Comparison of ENCODE assay signal across 10 cellular contexts in the genomic region with DNA sequence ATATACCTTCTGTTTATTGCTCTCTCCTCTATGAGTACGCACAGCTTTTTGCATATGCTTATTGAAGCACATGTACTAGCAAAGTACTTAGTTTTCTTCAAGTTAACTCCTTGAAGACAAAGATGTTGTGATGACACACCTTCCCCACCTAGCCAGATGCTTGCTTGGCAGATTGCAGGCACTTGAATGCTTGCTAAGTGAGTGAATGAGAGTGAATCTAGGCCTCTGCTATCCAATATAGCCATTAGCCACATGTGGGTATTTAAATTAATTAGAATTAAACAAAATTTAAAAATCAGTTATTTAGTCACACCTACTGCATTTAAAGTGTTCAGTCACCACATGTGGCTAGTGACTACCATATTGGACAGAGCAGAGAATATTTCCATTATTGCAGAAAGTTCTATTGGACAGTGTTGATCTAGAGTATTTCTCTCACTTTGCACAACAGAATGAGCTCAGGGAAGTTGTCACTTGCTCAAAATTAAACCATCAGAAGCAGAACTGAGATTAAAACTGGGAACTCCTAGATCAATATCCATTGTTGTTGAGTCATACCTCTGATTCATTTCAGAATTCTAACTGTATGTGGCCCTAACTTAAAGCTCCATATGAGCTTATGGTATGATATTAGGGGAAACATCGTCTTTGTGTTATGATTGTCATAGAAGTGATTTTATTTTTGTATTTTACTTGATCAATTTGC. TPM values are rescaled to one million over a fixed set of nuclear protein-coding genes. Genes with fewer than 3 reads are reported as not detected.
DNase-seq lines count a peak whose midpoint lies in the region; ATAC-seq, FAIRE-seq and TF ChIP-seq lines count a peak whose summit lies in the region.
"Had no signal": no experiment of that assay in that cellular context is flagged by ENCODE, and none has a peak within 500 bp of the region (broad histone marks: within the 10 kb centered on the region; RNA-seq: fewer than 3 reads in every experiment).

No MANE protein-coding gene starts in this region.

- H3K4me1 ChIP-seq in PC-3 (ENCODE audit: insufficient read depth, low read length) (no peaks in the 10 kb centered on the region), OCI-LY7 (ENCODE audit: insufficient read depth, low read length, poor library complexity, severe bottlenecking) (peaks cover 7% of the 10 kb centered on the region), kidney (ENCODE audit: control insufficient read depth in 1 of 2, insufficient read depth in 1 of 2, low read depth in 1 of 2, low read length in 2 of 2) (no peaks in the 10 kb centered on the region), Karpas-422 (ENCODE audit: low read length) (no peaks in the 10 kb centered on the region)

- DNase-seq in GM10266 (ENCODE audit: extremely low spot score) (peak; percentile 52), PC-3 (peak; percentile 31), OCI-LY7 (ENCODE audit: low spot score) (no peak), endothelial cell (ENCODE audit: low spot score) (no peak), kidney (no peak), Karpas-422 (no peak)
- DNase-seq: NCI-H1930 had no signal

- no peak for FAIRE-seq in kidney (lab: Jason Lieb, UNC)
- FAIRE-seq: H1 had no signal

- no peaks in the 10 kb centered on the region for H3K9me2 ChIP-seq in PC-3 (replicated peaks; ENCODE audit: low read length)
- H3K9me2 ChIP-seq in OCI-LY7 (ENCODE audit: insufficient read depth, low read length) = no peaks in the 10 kb centered on the region
- H3K9me2 ChIP-seq in Karpas-422 (replicated peaks; ENCODE audit: insufficient read depth, low read length) = no peaks in the 10 kb centered on the region

- no peak overlapping the region for H2AFZ ChIP-seq in PC-3 (ENCODE audit: low read length)
- no peak overlapping the region for H2AFZ ChIP-seq in OCI-LY7 (ENCODE audit: low read length)
- no peak overlapping the region for H2AFZ ChIP-seq in Karpas-422 (ENCODE audit: low read length)

- no peak overlapping the region for H3K4me3 ChIP-seq in PC-3 (ENCODE audit: low read length)
- no peak overlapping the region for H3K4me3 ChIP-seq in OCI-LY7 (ENCODE audit: low read depth, low read length, poor library complexity, severe bottlenecking)
- no peak overlapping the region for H3K4me3 ChIP-seq in kidney (ENCODE audit: low read length in 2 of 2)
- H3K4me3 ChIP-seq in Karpas-422 (ENCODE audit: low read length) = no peak overlapping the region

- no peaks in the 10 kb centered on the region for H3K9me3 Mint-ChIP-seq in endothelial cell (ENCODE audit: unreplicated experiment)

- ATAC-seq in GM19438 (IDR thresholded peaks at IDR 0.05; ENCODE audit: low read depth, unreplicated experiment) = peak; percentile 88
- ATAC-seq in HG03039 (IDR thresholded peaks at IDR 0.05; ENCODE audit: unreplicated experiment) = peak; percentile 94
- ATAC-seq in PC-3 = no peak

- no peak overlapping the region for H3K4me3 Mint-ChIP-seq in endothelial cell (ENCODE audit: unreplicated experiment)

- no peak overlapping the region for H3K27ac Mint-ChIP-seq in endothelial cell (ENCODE audit: unreplicated experiment)

- no TSS peak for BruUV-seq in PC-3 (replicated peaks; lab: Mats Ljungman, UMichigan)
- BruUV-seq in OCI-LY7 (replicated peaks; lab: Mats Ljungman, UMichigan) = no TSS peak

- H3K9ac ChIP-seq in PC-3 (ENCODE audit: low read length) (no peak overlapping the region), kidney (ENCODE audit: low read length in 2 of 2) (no peak overlapping the region), Karpas-422 (ENCODE audit: low read length) (no peak overlapping the region)

- H3K4me1 Mint-ChIP-seq in endothelial cell (ENCODE audit: unreplicated experiment) = peaks cover 17% of the 10 kb centered on the region

- H3F3A ChIP-seq in PC-3 (ENCODE audit: low read length, unreplicated experiment) = no peaks in the 10 kb centered on the region

- H3K27ac ChIP-seq in PC-3 (ENCODE audit: low read length) (no peak overlapping the region), OCI-LY7 (ENCODE audit: low read depth, low read length, poor library complexity, severe bottlenecking) (no peak overlapping the region), kidney (ENCODE audit: low read depth in 2 of 2, low read length in 2 of 2) (no peak overlapping the region), Karpas-422 (ENCODE audit: low read length) (no peak overlapping the region)

- H4K20me1 ChIP-seq in PC-3 (ENCODE audit: low read length) (no peaks in the 10 kb centered on the region), OCI-LY7 (ENCODE audit: insufficient read depth, low read length) (no peaks in the 10 kb centered on the region), Karpas-422 (ENCODE audit: insufficient read depth, low read depth, low read length) (no peaks in the 10 kb centered on the region)

- H3K79me2 ChIP-seq in PC-3 (ENCODE audit: low read length) = no peaks in the 10 kb centered on the region
- H3K79me2 ChIP-seq in OCI-LY7 (ENCODE audit: insufficient read depth, low read depth, low read length) = no peaks in the 10 kb centered on the region
- H3K79me2 ChIP-seq in Karpas-422 (ENCODE audit: low read length) = no peaks in the 10 kb centered on the region

- peaks cover 1% of the 10 kb centered on the region for H3K27me3 Mint-ChIP-seq in endothelial cell (ENCODE audit: unreplicated experiment)

- CTCF ChIA-PET in PC-3 (lab: Charles Lee) (interaction anchor here (0.6 to 0.7 kb wide), 2 partner anchors 9 to 17 kb away, joined by 4 read pairs; partner anchors contain the start of gene EEIG2), OCI-LY7 (lab: Charles Lee; ENCODE audit: unreplicated experiment) (interaction anchor here (0.7 kb wide), 1 partner anchor 10 kb away, joined by 3 read pairs; no protein-coding TSS in a partner anchor)

- H3K4me2 ChIP-seq in PC-3 (ENCODE audit: low read length) (no peak overlapping the region), OCI-LY7 (ENCODE audit: low read length) (no peak overlapping the region), Karpas-422 (ENCODE audit: low read depth, low read length, poor library complexity, severe bottlenecking) (no peak overlapping the region)

- H3K36me3 ChIP-seq in PC-3 (ENCODE audit: low read depth, low read length) (no peaks in the 10 kb centered on the region), OCI-LY7 (ENCODE audit: insufficient read depth, low read length) (no peaks in the 10 kb centered on the region), kidney (ENCODE audit: control insufficient read depth in 1 of 2, insufficient read depth in 2 of 2, low read length in 2 of 2) (no peaks in the 10 kb centered on the region), Karpas-422 (ENCODE audit: insufficient read depth, low read length) (no peaks in the 10 kb centered on the region)

- H3K27me3 ChIP-seq in PC-3 (ENCODE audit: low read length) = peaks cover 7% of the 10 kb centered on the region; the same call in 1 of the 2 replicates
- no peaks in the 10 kb centered on the region for H3K27me3 ChIP-seq in Karpas-422 (ENCODE audit: low read length)

- intact Hi-C loops in PC-3 (cut with micrococcal nuclease) = no loop called here
- intact Hi-C loops in OCI-LY7 (cut with micrococcal nuclease; ENCODE audit: unreplicated experiment) = loop anchor here (10.0 kb wide), 1 partner anchor 587 kb away; the partner anchor contains the start of gene VAV3
- intact Hi-C loops in kidney (cut with DNase I) = no loop called here

- no peaks in the 10 kb centered on the region for H3K9me3 ChIP-seq in PC-3 (ENCODE audit: low read length)
- no peaks in the 10 kb centered on the region for H3K9me3 ChIP-seq in OCI-LY7 (ENCODE audit: low read length)
- H3K9me3 ChIP-seq in kidney (ENCODE audit: control insufficient read depth in 1 of 2, low read length in 2 of 2) = no peaks in the 10 kb centered on the region
- no peaks in the 10 kb centered on the region for H3K9me3 ChIP-seq in Karpas-422 (ENCODE audit: low read length)

- TF ChIP-seq CTCF in GM10266 (IDR thresholded peaks at IDR 0.05; ENCODE audit: control insufficient read depth, insufficient read depth, low read depth, missing control alignments) = no peak
- TF ChIP-seq CTCF in PC-3 (conservative IDR thresholded peaks at IDR 0.05; ENCODE audit: low read depth, low read length) = no peak
- no peak for TF ChIP-seq CTCF in OCI-LY7 (conservative IDR thresholded peaks at IDR 0.05; ENCODE audit: low read length)
- no peak for TF ChIP-seq CTCF in endothelial cell (IDR thresholded peaks at IDR 0.05; ENCODE audit: unreplicated experiment)
- TF ChIP-seq CTCF in kidney (IDR thresholded peaks at IDR 0.05; ENCODE audit: borderline replicate concordance, extremely low read depth, insufficient read depth) = no peak

- POLR2A ChIA-PET in PC-3 (lab: Charles Lee; ENCODE audit: unreplicated experiment) (no interaction called here), OCI-LY7 (lab: Charles Lee) (interaction anchor here (0.7 to 1.4 kb wide), 4 partner anchors 9 to 141 kb away, joined by 3 to 8 read pairs (median 3); partner anchors contain the start of genes EEIG2 and PRPF38B)

- H3K36me3 Mint-ChIP-seq in endothelial cell (ENCODE audit: low read depth, unreplicated experiment) = no peaks in the 10 kb centered on the region

RNA-seq across cellular contexts. Expression of gene EEIG2, which starts 8.6 kb away (rescaled TPM):
- 5.2 and 6.2 TPM in 2 replicates for total RNA-seq in PC-3 (2014; rRNA removed)
- 21.3 and 24.7 TPM in 2 replicates for total RNA-seq in OCI-LY7 (2014; rRNA removed; shearing (Covaris generic))
- total RNA-seq in OCI-LY7 (2022) = 23.1 and 27.1 TPM in 2 replicates
- 18.8 TPM for total RNA-seq in endothelial cell (ENCODE audit: unreplicated experiment)
- 8.3 TPM for total RNA-seq in kidney
- polyA plus RNA-seq in kidney (ENCODE audit: insufficient read depth, low read depth, low replicate concordance) = 1.7 TPM
- total RNA-seq in Karpas-422 (2014; rRNA removed; shearing (Covaris generic); ENCODE audit: low replicate concordance) = 3.4 and 5.0 TPM in 2 replicates

Comparison
In these comparisons a context has a peak if more than half of its experiments do, and no peak if none do; other contexts are left out.
1. DNase-seq: peak in GM10266 (single experiment) and PC-3 (single experiment); none in OCI-LY7 (single experiment), endothelial cell (single experiment), kidney (single experiment) and Karpas-422 (single experiment).